8 cellular contexts compared by ENCODE assay signal in the genomic region with DNA sequence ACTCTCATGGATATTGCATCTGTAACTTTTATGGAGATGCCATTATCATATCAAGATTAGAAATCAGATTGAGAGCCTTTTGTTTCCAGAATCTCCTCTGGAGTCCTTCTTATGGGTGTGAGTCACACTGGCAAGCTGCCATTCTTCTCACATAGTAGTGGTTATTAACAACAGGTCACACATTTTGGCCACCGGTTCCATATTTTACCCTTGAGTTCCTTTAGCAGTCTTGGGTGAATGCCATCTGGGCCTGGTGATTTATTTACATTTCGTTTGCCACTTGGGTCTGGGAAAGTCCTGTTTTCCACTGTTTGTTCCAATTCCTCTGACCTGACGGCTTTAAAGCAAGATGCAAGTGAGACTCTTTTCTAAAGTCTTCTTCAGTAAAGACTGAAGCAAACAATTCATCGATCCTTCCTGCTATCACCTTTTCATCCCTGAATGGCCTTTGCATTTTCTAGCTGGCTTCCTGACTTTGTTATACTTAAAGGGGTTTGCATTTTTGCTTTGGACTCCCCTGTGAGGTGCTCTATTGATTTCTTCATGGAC.
A peak's percentile ranks its signal among the peaks of the same experiment; 100 is the strongest.
DNase-seq lines count a peak whose midpoint lies in the region; TF ChIP-seq lines count a peak whose summit lies in the region.

No MANE protein-coding gene starts in this region.

- TF ChIP-seq CTCF in chondrocyte (IDR thresholded peaks at IDR 0.05): no peak

- H3K4me1 Mint-ChIP-seq in chondrocyte (ENCODE audit: low read depth): peaks cover 30% of the 10 kb centered on the region

- peaks cover 3% of the 10 kb centered on the region for H3K9me3 Mint-ChIP-seq in chondrocyte (ENCODE audit: low read depth)

- H3K27me3 Mint-ChIP-seq in chondrocyte (ENCODE audit: low read depth): no peaks in the 10 kb centered on the region

- no peak overlapping the region for H3K4me3 Mint-ChIP-seq in chondrocyte (ENCODE audit: unreplicated experiment)

- peak; percentile 88 for DNase-seq in EH (ENCODE audit: low read depth)
- peak; percentile 63 for DNase-seq in NCI-H1105 treated with DMSO at 0.1 percent for 48 hours (lab: John Stamatoyannopoulos, UW)
- DNase-seq in chondrocyte (ENCODE audit: low spot score): no peak
- peak; percentile 87 for DNase-seq in myocyte (ENCODE audit: low read depth)
- no peak for DNase-seq in HuH-7.5 (ENCODE audit: low spot score)
- DNase-seq in activated CD4-positive, CD25-positive, alpha-beta regulatory T cell (lab: John Stamatoyannopoulos, UW): no peak
- DNase-seq in UCSD-AML1 (lab: John Stamatoyannopoulos, UW; ENCODE audit: unreplicated experiment): no peak
- DNase-seq in NCI-H82 treated with DMSO at 0.1 percent for 48 hours (lab: John Stamatoyannopoulos, UW; ENCODE audit: unreplicated experiment): no peak

- no peaks in the 10 kb centered on the region for H3K36me3 Mint-ChIP-seq in chondrocyte (ENCODE audit: low read depth)

- peak overlapping the region; percentile 58 for H3K27ac Mint-ChIP-seq in chondrocyte (ENCODE audit: unreplicated experiment)

Comparison
In these comparisons a context has a peak if more than half of its experiments do, and no peak if none do; other contexts are left out.
1. DNase-seq: peak in EH (single experiment), NCI-H1105 treated with DMSO at 0.1 percent for 48 hours (single experiment) and myocyte (single experiment); none in chondrocyte (single experiment), HuH-7.5 (single experiment), activated CD4-positive, CD25-positive, alpha-beta regulatory T cell (0 of 4), UCSD-AML1 (single experiment) and NCI-H82 treated with DMSO at 0.1 percent for 48 hours (single experiment).